In genomic region chr3:144127700-144128099, GRCh38 we compare ENCODE assay signal across 12 cellular contexts.
DNase-seq lines count a peak whose midpoint lies in the region; ATAC-seq and TF ChIP-seq lines count a peak whose summit lies in the region.
"Had no signal": no experiment of that assay in that cellular context is flagged by ENCODE, and none has a peak within 500 bp of the region (broad histone marks: within the 10 kb centered on the region; RNA-seq: fewer than 3 reads in every experiment).

No MANE protein-coding gene starts in this region.

- peak overlapping the region; percentile 44 to 54 for H3K4me3 Mint-ChIP-seq in effector memory CD8-positive, alpha-beta T cell
- H3K4me3 Mint-ChIP-seq: activated naive CD4-positive, alpha-beta T cell treated with anti-CD3 and anti-CD28 coated beads, Interleukin-2, amount 10 ng/mL, durations not matched to agents 7 days and 5 days; nephron had no signal

- H3K27ac Mint-ChIP-seq in effector memory CD8-positive, alpha-beta T cell = peak overlapping the region; percentile 74 to 95
- H3K27ac Mint-ChIP-seq: activated naive CD4-positive, alpha-beta T cell treated with anti-CD3 and anti-CD28 coated beads, Interleukin-2, amount 10 ng/mL, durations not matched to agents 7 days and 5 days had no signal

- peak; percentile 78 for DNase-seq in DMS 273 treated with DMSO at 0.1 percent for 48 hours (lab: John Stamatoyannopoulos, UW)
- DNase-seq in effector memory CD8-positive, alpha-beta T cell = no peak
- no peak for DNase-seq in anterior cingulate cortex (lab: John Stamatoyannopoulos, UW)
- DNase-seq in omental fat pad (ENCODE audit: low spot score) = no peak
- DNase-seq in substantia nigra (lab: John Stamatoyannopoulos, UW) = no peak
- no peak for DNase-seq in superior temporal gyrus (ENCODE audit: extremely low spot score)
- DNase-seq: activated naive CD4-positive, alpha-beta T cell treated with anti-CD3 and anti-CD28 coated beads, Interleukin-2, amount 10 ng/mL, durations not matched to agents 7 days and 5 days; BE2C; effector CD8-positive, alpha-beta T cell had no signal

- peak; percentile 6 for ATAC-seq in GM21526 (IDR thresholded peaks at IDR 0.05; ENCODE audit: low FRiP score, unreplicated experiment)
- ATAC-seq in HG03565 (IDR thresholded peaks at IDR 0.05; ENCODE audit: unreplicated experiment) = peak; percentile 7
- ATAC-seq in effector memory CD8-positive, alpha-beta T cell (replicated peaks) = no peak
- ATAC-seq in omental fat pad (ENCODE audit: low FRiP score) = no peak

- no peak for TF ChIP-seq CTCF in omental fat pad (IDR thresholded peaks at IDR 0.05)

- H3K27me3 Mint-ChIP-seq in effector memory CD8-positive, alpha-beta T cell = no peaks in the 10 kb centered on the region

- H3K9me3 Mint-ChIP-seq in effector memory CD8-positive, alpha-beta T cell = no peaks in the 10 kb centered on the region
- H3K9me3 Mint-ChIP-seq: activated naive CD4-positive, alpha-beta T cell treated with anti-CD3 and anti-CD28 coated beads, Interleukin-2, amount 10 ng/mL, durations not matched to agents 7 days and 5 days had no signal

- H3K27ac ChIP-seq in substantia nigra (ENCODE audit: low read depth, low read length, poor library complexity, severe bottlenecking) = no peak overlapping the region

- peaks cover 4 to 14% of the 10 kb centered on the region in 2 donors for H3K4me1 Mint-ChIP-seq in effector memory CD8-positive, alpha-beta T cell (ENCODE audit: low read depth in 2 of 2)
- H3K4me1 Mint-ChIP-seq: activated naive CD4-positive, alpha-beta T cell treated with anti-CD3 and anti-CD28 coated beads, Interleukin-2, amount 10 ng/mL, durations not matched to agents 7 days and 5 days had no signal

- H3K36me3 Mint-ChIP-seq in effector memory CD8-positive, alpha-beta T cell (ENCODE audit: insufficient read depth) = no peaks in the 10 kb centered on the region
- H3K36me3 Mint-ChIP-seq: activated naive CD4-positive, alpha-beta T cell treated with anti-CD3 and anti-CD28 coated beads, Interleukin-2, amount 10 ng/mL, durations not matched to agents 7 days and 5 days had no signal

Comparison
In these comparisons a context has a peak if more than half of its experiments do, and no peak if none do; other contexts are left out.
1. ATAC-seq: peak in GM21526 (single experiment) and HG03565 (single experiment); none in effector memory CD8-positive, alpha-beta T cell (single experiment) and omental fat pad (single experiment).